17 cellular contexts compared by ENCODE assay signal in genomic region chr13:91123456-91124127, GRCh38.
DNase-seq lines count a peak whose midpoint lies in the region; ATAC-seq, FAIRE-seq and TF ChIP-seq lines count a peak whose summit lies in the region.
"Had no signal": no experiment of that assay in that cellular context is flagged by ENCODE, and none has a peak within 500 bp of the region (broad histone marks: within the 10 kb centered on the region; RNA-seq: fewer than 3 reads in every experiment).

No MANE protein-coding gene starts in this region.

- BruUV-seq in K562 (replicated peaks; lab: Mats Ljungman, UMichigan) = no TSS peak

- CTCF ChIA-PET in K562 (lab: Yijun Ruan, JAX; ENCODE audit: low intra/inter-chr PET ratio) = no interaction called here

- H3K4me1 ChIP-seq in K562 (replicated peaks in 1 of 2; ENCODE audit: control insufficient read depth in 2 of 2, insufficient read depth in 2 of 2, low read length in 2 of 2) (no peaks in the 10 kb centered on the region), smooth muscle cell (ENCODE audit: low read depth) (peaks cover 27% of the 10 kb centered on the region)
- H3K4me1 ChIP-seq: SJCRH30 had no signal

- DNase-seq in NCI-H82 (lab: John Stamatoyannopoulos, UW) (peak; percentile 15), NCI-H82 treated with DMSO at 0.1 percent for 48 hours (lab: John Stamatoyannopoulos, UW; ENCODE audit: unreplicated experiment) (no peak), K562 (ENCODE audit: extremely low read depth in 1 of 4, low spot score in 3 of 4) (no peak), smooth muscle cell (lab: John Stamatoyannopoulos, UW; ENCODE audit: unreplicated experiment) (no peak), NCI-H1436 treated with DMSO at 0.1 percent for 48 hours (lab: John Stamatoyannopoulos, UW) (no peak), AG20443 (ENCODE audit: low spot score) (no peak), hypothalamus (lab: John Stamatoyannopoulos, UW) (no peak)
- DNase-seq: activated naive CD4-positive, alpha-beta T cell treated with anti-CD3 and anti-CD28 coated beads, Interleukin-2, amount 10 ng/mL, durations not matched to agents 7 days and 5 days; CD4-positive, alpha-beta T cell; NCI-H1694 treated with DMSO at 0.1 percent for 48 hours; NK-92 treated with Interleukin-12 subunit alpha and Interleukin-12 subunit beta, amount 100 ng/mL, for 24 hours; ovary; SJCRH30 had no signal

- H3K9me1 ChIP-seq in K562 (ENCODE audit: control insufficient read depth, insufficient read depth, low read length) = no peaks in the 10 kb centered on the region

- peaks cover 8% of the 10 kb centered on the region for H3F3A ChIP-seq in smooth muscle cell (ENCODE audit: low read depth)

- H3K9me3 ChIP-seq in K562 (replicated peaks; ENCODE audit: control insufficient read depth, insufficient read depth, low read depth, low read length) = no peaks in the 10 kb centered on the region
- H3K9me3 ChIP-seq in smooth muscle cell (replicated peaks; ENCODE audit: low read depth) = no peaks in the 10 kb centered on the region
- H3K9me3 ChIP-seq: ovary, SJCRH30 had no signal

- no peak overlapping the region for H2AFZ ChIP-seq in K562 (ENCODE audit: low read depth, low read length)
- peak overlapping the region; percentile 48 for H2AFZ ChIP-seq in smooth muscle cell (ENCODE audit: low read depth)

- H3K79me2 ChIP-seq in K562 (ENCODE audit: control insufficient read depth, insufficient read depth, low read length) (no peaks in the 10 kb centered on the region), smooth muscle cell (ENCODE audit: low read depth) (no peaks in the 10 kb centered on the region)

- no peak for TF ChIP-seq RAD21 in K562 (CRISPR knock-in tag; conservative IDR thresholded peaks at IDR 0.05 in 1 of 2, IDR thresholded peaks at IDR 0.05 in 1 of 2)

- intact Hi-C loops in K562 (cut with micrococcal nuclease) = no loop called here

- TF ChIP-seq CTCF in K562 (IDR thresholded peaks at IDR 0.05 in 2 of 3, conservative IDR thresholded peaks at IDR 0.05 in 1 of 3; ENCODE audit: insufficient read depth in 2 of 3, low read depth in 1 of 3, low read length in 3 of 3) (no peak), smooth muscle cell (IDR thresholded peaks at IDR 0.05; ENCODE audit: borderline replicate concordance, insufficient read depth, poor library complexity, severe bottlenecking) (no peak)

- H3K27ac ChIP-seq in K562 (ENCODE audit: extremely low read depth, low read depth, low read length) (no peak overlapping the region), smooth muscle cell (ENCODE audit: low read depth) (peak overlapping the region; percentile 61)
- H3K27ac ChIP-seq: 22Rv1, ovary, SJCRH30 had no signal

- no peaks in the 10 kb centered on the region for H3K36me3 ChIP-seq in K562 (ENCODE audit: control insufficient read depth, insufficient read depth, low read length)
- H3K36me3 ChIP-seq in smooth muscle cell (ENCODE audit: low read depth) = no peaks in the 10 kb centered on the region
- H3K36me3 ChIP-seq: ovary, SJCRH30 had no signal

- TF ChIP-seq EP300 in K562 (IDR thresholded peaks at IDR 0.05; ENCODE audit: low read length) = no peak

- H3K4me3 ChIP-seq in K562 (no peak overlapping the region), smooth muscle cell (no peak overlapping the region)
- H3K4me3 ChIP-seq: ovary, SJCRH30 had no signal

- H3K4me2 ChIP-seq in K562 (ENCODE audit: insufficient read depth, low read length) (no peak overlapping the region), smooth muscle cell (peak overlapping the region; percentile 61)

- H3K27me3 ChIP-seq in K562 (ENCODE audit: control insufficient read depth in 2 of 2, insufficient read depth in 2 of 2, low read length in 2 of 2) = no peaks in the 10 kb centered on the region
- no peaks in the 10 kb centered on the region for H3K27me3 ChIP-seq in smooth muscle cell (ENCODE audit: low read depth)
- H3K27me3 ChIP-seq: ovary, SJCRH30 had no signal

- WGBS in K562 (ENCODE audit: insufficient coverage, low coverage, missing lambda C conversion rate) = under 1% methylated on average over 5 of the region's 5 CpGs
- 44% methylated on average over 5 of the region's 5 CpGs for WGBS in smooth muscle cell (ENCODE audit: low lambda C conversion rate)

- TF ChIP-seq POLR2A in K562 (conservative IDR thresholded peaks at IDR 0.05) = no peak

- in situ Hi-C loops in K562 (cut with MboI) = no loop called here

- POLR2A ChIA-PET in K562 (lab: Yijun Ruan, JAX) = interaction anchor here (0.6 to 0.7 kb wide), 2 partner anchors 142 to 719 kb away, joined by 3 to 4 read pairs; no protein-coding TSS in a partner anchor

- H3K9ac ChIP-seq in K562 (ENCODE audit: insufficient read depth in 1 of 2, low read depth in 2 of 2, low read length in 2 of 2) = no peak overlapping the region
- no peak overlapping the region for H3K9ac ChIP-seq in smooth muscle cell (ENCODE audit: low read depth)

- FAIRE-seq in K562 (lab: Jason Lieb, UNC) = no peak
- FAIRE-seq: endothelial cell of umbilical vein, TTC549 had no signal

- no peaks in the 10 kb centered on the region for H4K20me1 ChIP-seq in K562 (replicated peaks; ENCODE audit: control insufficient read depth, insufficient read depth, low read length)
- no peaks in the 10 kb centered on the region for H4K20me1 ChIP-seq in smooth muscle cell (ENCODE audit: low read depth)

- peak; percentile 55 for ATAC-seq in HG03378 (IDR thresholded peaks at IDR 0.05; ENCODE audit: unreplicated experiment)
- ATAC-seq in K562 = no peak

TF ChIP-seq in K562, 482 proteins besides CTCF, POLR2A, EP300 and RAD21:
- no peak for TF ChIP-seq ID3 (CRISPR knock-in tag; IDR thresholded peaks at IDR 0.05)
- TF ChIP-seq ID3 (tag; IDR thresholded peaks at IDR 0.05) = no peak
- 0 out of 2 replicates have a peak, but pooled peaks have one; percentile 4 for TF ChIP-seq NFE2L1 (tag; IDR thresholded peaks at IDR 0.05; ENCODE audit: borderline replicate concordance, low read depth)
- no peak for TF ChIP-seq STAT6 (CRISPR knock-in tag; IDR thresholded peaks at IDR 0.05)
- TF ChIP-seq NELFE (IDR thresholded peaks at IDR 0.05; ENCODE audit: insufficient read depth, insufficient read length) = no peak
- peak; percentile 59; the same call in 1 of the 2 replicates for TF ChIP-seq E4F1 (CRISPR knock-in tag; IDR thresholded peaks at IDR 0.05; ENCODE audit: borderline replicate concordance)
